ENCODE assay signal across 1 cellular context in the genomic region with DNA sequence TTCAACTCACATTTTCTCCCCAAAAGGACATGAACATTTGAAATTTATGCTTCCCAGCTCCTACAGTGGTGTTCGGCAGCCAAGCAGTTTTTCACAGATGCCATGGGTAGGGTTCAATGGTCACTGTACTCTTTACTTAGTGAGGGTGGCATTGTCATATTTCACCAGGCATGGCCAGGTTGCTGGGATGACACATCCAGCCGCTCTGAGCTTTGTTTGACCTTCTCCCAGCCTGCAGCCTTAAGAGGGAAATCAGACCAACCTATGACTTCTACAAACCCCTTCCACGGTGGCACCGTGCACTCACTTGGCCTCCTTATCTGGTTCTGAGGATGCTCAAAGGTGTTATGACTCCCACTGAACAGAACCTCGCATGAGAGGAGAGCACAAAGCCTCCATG.
TF ChIP-seq lines count a peak whose summit lies in the region.

No MANE protein-coding gene starts in this region.

TF ChIP-seq in SK-N-SH treated with all-trans-retinoic acid at 6 μM for 48 hours, 23 proteins besides CTCF, POLR2A, EP300 and RAD21 (continued from another document):
- TF ChIP-seq, protein P1, sequence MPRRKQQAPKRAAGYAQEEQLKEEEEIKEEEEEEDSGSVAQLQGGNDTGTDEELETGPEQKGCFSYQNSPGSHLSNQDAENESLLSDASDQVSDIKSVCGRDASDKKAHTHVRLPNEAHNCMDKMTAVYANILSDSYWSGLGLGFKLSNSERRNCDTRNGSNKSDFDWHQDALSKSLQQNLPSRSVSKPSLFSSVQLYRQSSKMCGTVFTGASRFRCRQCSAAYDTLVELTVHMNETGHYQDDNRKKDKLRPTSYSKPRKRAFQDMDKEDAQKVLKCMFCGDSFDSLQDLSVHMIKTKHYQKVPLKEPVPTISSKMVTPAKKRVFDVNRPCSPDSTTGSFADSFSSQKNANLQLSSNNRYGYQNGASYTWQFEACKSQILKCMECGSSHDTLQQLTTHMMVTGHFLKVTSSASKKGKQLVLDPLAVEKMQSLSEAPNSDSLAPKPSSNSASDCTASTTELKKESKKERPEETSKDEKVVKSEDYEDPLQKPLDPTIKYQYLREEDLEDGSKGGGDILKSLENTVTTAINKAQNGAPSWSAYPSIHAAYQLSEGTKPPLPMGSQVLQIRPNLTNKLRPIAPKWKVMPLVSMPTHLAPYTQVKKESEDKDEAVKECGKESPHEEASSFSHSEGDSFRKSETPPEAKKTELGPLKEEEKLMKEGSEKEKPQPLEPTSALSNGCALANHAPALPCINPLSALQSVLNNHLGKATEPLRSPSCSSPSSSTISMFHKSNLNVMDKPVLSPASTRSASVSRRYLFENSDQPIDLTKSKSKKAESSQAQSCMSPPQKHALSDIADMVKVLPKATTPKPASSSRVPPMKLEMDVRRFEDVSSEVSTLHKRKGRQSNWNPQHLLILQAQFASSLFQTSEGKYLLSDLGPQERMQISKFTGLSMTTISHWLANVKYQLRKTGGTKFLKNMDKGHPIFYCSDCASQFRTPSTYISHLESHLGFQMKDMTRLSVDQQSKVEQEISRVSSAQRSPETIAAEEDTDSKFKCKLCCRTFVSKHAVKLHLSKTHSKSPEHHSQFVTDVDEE (CRISPR knock-in tag; IDR thresholded peaks at IDR 0.05) = no peak
- TF ChIP-seq ARNTL (CRISPR knock-in tag; IDR thresholded peaks at IDR 0.05; ENCODE audit: borderline replicate concordance, low read depth) (no peak), ESRRG (CRISPR knock-in tag; IDR thresholded peaks at IDR 0.05) (no peak), RARB (CRISPR knock-in tag; IDR thresholded peaks at IDR 0.05) (no peak), OSR1 (CRISPR knock-in tag; IDR thresholded peaks at IDR 0.05) (no peak), ISL1 (CRISPR knock-in tag; IDR thresholded peaks at IDR 0.05) (no peak), GLIS3 (CRISPR knock-in tag; IDR thresholded peaks at IDR 0.05) (no peak), TOX (CRISPR knock-in tag; IDR thresholded peaks at IDR 0.05; ENCODE audit: borderline replicate concordance) (no peak), ZC3H10 (CRISPR knock-in tag; IDR thresholded peaks at IDR 0.05) (no peak), PPARA (CRISPR knock-in tag; IDR thresholded peaks at IDR 0.05; ENCODE audit: borderline replicate concordance) (no peak), BACH2 (CRISPR knock-in tag; IDR thresholded peaks at IDR 0.05; ENCODE audit: borderline replicate concordance) (no peak)
